8 cellular contexts compared by ENCODE assay signal in genomic region chr4:30720021-30720655, GRCh38. TPM values are rescaled to one million over a fixed set of nuclear protein-coding genes. Genes with fewer than 3 reads are reported as not detected.
A peak's percentile ranks its signal among the peaks of the same experiment; 100 is the strongest.
DNase-seq lines count a peak whose midpoint lies in the region; ATAC-seq and TF ChIP-seq lines count a peak whose summit lies in the region.

A gene with protein sequence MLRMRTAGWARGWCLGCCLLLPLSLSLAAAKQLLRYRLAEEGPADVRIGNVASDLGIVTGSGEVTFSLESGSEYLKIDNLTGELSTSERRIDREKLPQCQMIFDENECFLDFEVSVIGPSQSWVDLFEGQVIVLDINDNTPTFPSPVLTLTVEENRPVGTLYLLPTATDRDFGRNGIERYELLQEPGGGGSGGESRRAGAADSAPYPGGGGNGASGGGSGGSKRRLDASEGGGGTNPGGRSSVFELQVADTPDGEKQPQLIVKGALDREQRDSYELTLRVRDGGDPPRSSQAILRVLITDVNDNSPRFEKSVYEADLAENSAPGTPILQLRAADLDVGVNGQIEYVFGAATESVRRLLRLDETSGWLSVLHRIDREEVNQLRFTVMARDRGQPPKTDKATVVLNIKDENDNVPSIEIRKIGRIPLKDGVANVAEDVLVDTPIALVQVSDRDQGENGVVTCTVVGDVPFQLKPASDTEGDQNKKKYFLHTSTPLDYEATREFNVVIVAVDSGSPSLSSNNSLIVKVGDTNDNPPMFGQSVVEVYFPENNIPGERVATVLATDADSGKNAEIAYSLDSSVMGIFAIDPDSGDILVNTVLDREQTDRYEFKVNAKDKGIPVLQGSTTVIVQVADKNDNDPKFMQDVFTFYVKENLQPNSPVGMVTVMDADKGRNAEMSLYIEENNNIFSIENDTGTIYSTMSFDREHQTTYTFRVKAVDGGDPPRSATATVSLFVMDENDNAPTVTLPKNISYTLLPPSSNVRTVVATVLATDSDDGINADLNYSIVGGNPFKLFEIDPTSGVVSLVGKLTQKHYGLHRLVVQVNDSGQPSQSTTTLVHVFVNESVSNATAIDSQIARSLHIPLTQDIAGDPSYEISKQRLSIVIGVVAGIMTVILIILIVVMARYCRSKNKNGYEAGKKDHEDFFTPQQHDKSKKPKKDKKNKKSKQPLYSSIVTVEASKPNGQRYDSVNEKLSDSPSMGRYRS (N-terminal part only) (plus strand): TSS chr4:30720369. CDS start chr4:30721423, 1,054 bp downstream.

- no peak for TF ChIP-seq CTCF in PC-9 (conservative IDR thresholded peaks at IDR 0.05)
- TF ChIP-seq CTCF in liver (IDR thresholded peaks at IDR 0.05; ENCODE audit: low read depth, low read length, missing input control) = no peak

- peak within 1 kb of the TSS; percentile 78 for H3K27ac Mint-ChIP-seq in activated CD8-positive, alpha-beta memory T cell treated with anti-CD3 and anti-CD28 coated beads, Interleukin-2, amount 10 ng/mL, durations not matched to agents 7 days and 5 days
- H3K27ac Mint-ChIP-seq in stimulated activated naive CD8-positive, alpha-beta T cell treated with anti-CD3 and anti-CD28 coated beads, Interleukin-15, amount 100 ng/mL, for 72 hours = peak within 1 kb of the TSS; percentile 80 to 91

- intact Hi-C loops in PC-9 (cut with micrococcal nuclease; ENCODE audit: unreplicated experiment) = loop anchor here (1.0 to 2.0 kb wide), 2 partner anchors 37 to 325 kb away; no protein-coding TSS in a partner anchor

- peaks cover 17% of the 10 kb centered on the region for H3K4me1 ChIP-seq in PC-9 (replicated peaks; ENCODE audit: insufficient read depth)
- peaks cover 10% of the 10 kb centered on the region for H3K4me1 ChIP-seq in ectodermal cell (ENCODE audit: control insufficient read depth, insufficient read depth, low read length)
- peaks cover 8 to 46% (median 27%) of the 10 kb centered on the region in 4 donors for H3K4me1 ChIP-seq in liver (ENCODE audit: control insufficient read depth in 4 of 4, insufficient read depth in 4 of 4, low read length in 3 of 4)

- H4K20me1 ChIP-seq in PC-9 (ENCODE audit: insufficient read depth) = peaks cover 6% of the 10 kb centered on the region; the same call in 1 of the 2 replicates

- peaks cover 25% of the 10 kb centered on the region for H3K4me1 Mint-ChIP-seq in activated CD8-positive, alpha-beta memory T cell treated with anti-CD3 and anti-CD28 coated beads, Interleukin-2, amount 10 ng/mL, durations not matched to agents 7 days and 5 days
- H3K4me1 Mint-ChIP-seq in stimulated activated naive CD8-positive, alpha-beta T cell treated with anti-CD3 and anti-CD28 coated beads, Interleukin-15, amount 100 ng/mL, for 72 hours = peaks cover 53% of the 10 kb centered on the region

- POLR2A ChIA-PET in PC-9 (lab: Charles Lee; ENCODE audit: unreplicated experiment) = interaction anchor here (0.6 to 1.1 kb wide), 5 partner anchors 37 to 261 kb away, joined by 3 to 36 read pairs (median 5); no protein-coding TSS in a partner anchor

- peaks cover 7% of the 10 kb centered on the region for H3K36me3 Mint-ChIP-seq in activated CD8-positive, alpha-beta memory T cell treated with anti-CD3 and anti-CD28 coated beads, Interleukin-2, amount 10 ng/mL, durations not matched to agents 7 days and 5 days

- H3K9me2 ChIP-seq in PC-9 (ENCODE audit: insufficient read depth) = no peaks in the 10 kb centered on the region

- peaks cover 68% of the 10 kb centered on the region for H3K27me3 Mint-ChIP-seq in activated CD8-positive, alpha-beta memory T cell treated with anti-CD3 and anti-CD28 coated beads, Interleukin-2, amount 10 ng/mL, durations not matched to agents 7 days and 5 days
- peaks cover 68% of the 10 kb centered on the region for H3K27me3 Mint-ChIP-seq in stimulated activated naive CD8-positive, alpha-beta T cell treated with anti-CD3 and anti-CD28 coated beads, Interleukin-15, amount 100 ng/mL, for 72 hours

- peak within 1 kb of the TSS; percentile 60 for H3K27ac ChIP-seq in PC-9
- peak within 1 kb of the TSS; percentile 91 for H3K27ac ChIP-seq in ectodermal cell (ENCODE audit: insufficient read depth, low read depth, low read length, poor library complexity, severe bottlenecking)
- H3K27ac ChIP-seq in liver (ENCODE audit: low read depth in 1 of 2, low read length in 2 of 2) = peak within 1 kb of the TSS; percentile 50 to 59

- DNase-seq in activated CD8-positive, alpha-beta memory T cell treated with anti-CD3 and anti-CD28 coated beads, Interleukin-2, amount 10 ng/mL, durations not matched to agents 7 days and 5 days = no peak
- DNase-seq in activated CD8-positive, alpha-beta memory T cell treated with anti-CD3 and anti-CD28 coated beads, Interleukin-2, amount 50 U/mL, for 4 hours = no peak
- DNase-seq in PC-9 (peak; percentile 54 to 72), activated gamma-delta T cell (lab: John Stamatoyannopoulos, UW) (no peak)
- DNase-seq in stimulated activated naive CD8-positive, alpha-beta T cell treated with anti-CD3 and anti-CD28 coated beads, Interleukin-15, amount 100 ng/mL, for 72 hours = peak in 1 of 2 donors; percentile 27
- DNase-seq in stimulated activated CD4-positive, alpha-beta T cell treated with anti-CD3 and anti-CD28 coated beads, Interleukin-4, amount 100 ng/mL, for 1 hour = no peak

- 0 to 1% methylated on average over 43 of the region's 43 CpGs for WGBS in ectodermal cell, 2 experiments
- WGBS in liver = 1% methylated on average over 43 of the region's 43 CpGs

- peak within 1 kb of the TSS; percentile 94 for H2AFZ ChIP-seq in PC-9

- H3K4me3 ChIP-seq in PC-9 (peak within 1 kb of the TSS; percentile 64), ectodermal cell (ENCODE audit: insufficient read depth, low read depth, low read length) (peak within 1 kb of the TSS; percentile 48), liver (ENCODE audit: low read depth in 1 of 3, low read length in 3 of 3) (peak within 1 kb of the TSS; percentile 26 to 55 (median 51))

- peak within 1 kb of the TSS; percentile 99 for H3K4me2 ChIP-seq in PC-9

- no peaks in the 10 kb centered on the region for H3K9me3 Mint-ChIP-seq in activated CD8-positive, alpha-beta memory T cell treated with anti-CD3 and anti-CD28 coated beads, Interleukin-2, amount 10 ng/mL, durations not matched to agents 7 days and 5 days (ENCODE audit: low read depth)
- no peaks in the 10 kb centered on the region for H3K9me3 Mint-ChIP-seq in stimulated activated naive CD8-positive, alpha-beta T cell treated with anti-CD3 and anti-CD28 coated beads, Interleukin-15, amount 100 ng/mL, for 72 hours

- no peak for TF ChIP-seq RAD21 in liver (IDR thresholded peaks at IDR 0.05)

- BruUV-seq in PC-9 (replicated peaks; lab: Mats Ljungman, UMichigan) = no TSS peak

- H3K36me3 ChIP-seq in PC-9 (ENCODE audit: low read depth) (no peaks in the 10 kb centered on the region), ectodermal cell (ENCODE audit: control insufficient read depth, insufficient read depth, low read length) (no peaks in the 10 kb centered on the region), liver (ENCODE audit: control insufficient read depth in 4 of 4, insufficient read depth in 3 of 4, low read depth in 1 of 4, low read length in 3 of 4) (no peaks in the 10 kb centered on the region)

- no peak for ATAC-seq in activated CD8-positive, alpha-beta memory T cell treated with anti-CD3 and anti-CD28 coated beads, Interleukin-2, amount 10 ng/mL, durations not matched to agents 7 days and 5 days
- ATAC-seq in stimulated activated naive CD8-positive, alpha-beta T cell treated with anti-CD3 and anti-CD28 coated beads, Interleukin-15, amount 100 ng/mL, for 72 hours = peak; percentile 42

- peaks cover 14% of the 10 kb centered on the region for H3F3A ChIP-seq in PC-9 (ENCODE audit: insufficient read depth, low read depth)

- CTCF ChIA-PET in activated CD8-positive, alpha-beta memory T cell treated with anti-CD3 and anti-CD28 coated beads, Interleukin-2, amount 10 ng/mL, durations not matched to agents 7 days and 5 days (lab: Charles Lee) = no interaction called here
- CTCF ChIA-PET in PC-9 (lab: Charles Lee) = interaction anchor here (0.8 kb wide), 1 partner anchor 325 kb away, joined by 4 read pairs; no protein-coding TSS in a partner anchor

- H3K27me3 ChIP-seq in PC-9 (ENCODE audit: insufficient read depth, low read depth) (no peaks in the 10 kb centered on the region), ectodermal cell (ENCODE audit: control insufficient read depth, insufficient read depth, low read length, poor library complexity, severe bottlenecking) (peaks cover 47% of the 10 kb centered on the region), liver (ENCODE audit: control insufficient read depth in 4 of 4, insufficient read depth in 4 of 4, low read length in 3 of 4) (peaks cover 0 to 14% (median 7%) of the 10 kb centered on the region in 4 donors)

- peak within 1 kb of the TSS; percentile 40 for H3K4me3 Mint-ChIP-seq in activated CD8-positive, alpha-beta memory T cell treated with anti-CD3 and anti-CD28 coated beads, Interleukin-2, amount 10 ng/mL, durations not matched to agents 7 days and 5 days
- peak within 1 kb of the TSS; percentile 66 to 85 for H3K4me3 Mint-ChIP-seq in stimulated activated naive CD8-positive, alpha-beta T cell treated with anti-CD3 and anti-CD28 coated beads, Interleukin-15, amount 100 ng/mL, for 72 hours

- no peak within 1 kb of the TSS for H3K9ac ChIP-seq in liver (ENCODE audit: low read depth in 1 of 2, low read length in 2 of 2)

- peaks cover 44% of the 10 kb centered on the region for H3K79me2 ChIP-seq in PC-9 (ENCODE audit: low read depth)

- H3K9me3 ChIP-seq in PC-9 (ENCODE audit: insufficient read depth, low read depth) (no peaks in the 10 kb centered on the region), ectodermal cell (ENCODE audit: control insufficient read depth, low read length) (no peaks in the 10 kb centered on the region), liver (ENCODE audit: control insufficient read depth in 4 of 4, low read length in 3 of 4) (peaks cover 0 to 2% (median 0%) of the 10 kb centered on the region in 4 donors)

TF ChIP-seq in liver, 16 proteins besides CTCF, POLR2A, EP300 and RAD21:
- TF ChIP-seq FOXA1 (IDR thresholded peaks at IDR 0.05) (no peak), TAF1 (conservative IDR thresholded peaks at IDR 0.05) (no peak), MAX (IDR thresholded peaks at IDR 0.05) (no peak), NR2F2 (IDR thresholded peaks at IDR 0.05) (peak; percentile 29)
- TF ChIP-seq, protein P1, sequence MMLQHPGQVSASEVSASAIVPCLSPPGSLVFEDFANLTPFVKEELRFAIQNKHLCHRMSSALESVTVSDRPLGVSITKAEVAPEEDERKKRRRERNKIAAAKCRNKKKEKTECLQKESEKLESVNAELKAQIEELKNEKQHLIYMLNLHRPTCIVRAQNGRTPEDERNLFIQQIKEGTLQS (IDR thresholded peaks at IDR 0.05) = no peak

RNA-seq across cellular contexts. Expression of the gene that starts here (rescaled TPM):
- total RNA-seq in activated CD8-positive, alpha-beta memory T cell treated with anti-CD3 and anti-CD28 coated beads, Interleukin-2, amount 10 ng/mL, durations not matched to agents 7 days and 5 days = not detected
- total RNA-seq in PC-9 (2021) (28.6 and 32.4 TPM in 2 replicates), liver (1 to 10 TPM; 1.3 to 3.0 TPM)
- 14.6 TPM for polyA plus RNA-seq in ectodermal cell (2013, experiment 1 of 4)
- 12.1 TPM for polyA plus RNA-seq in ectodermal cell (2013, experiment 2 of 4)
- 11.7 TPM for polyA plus RNA-seq in ectodermal cell (2013, experiment 3 of 4)
- polyA plus RNA-seq in ectodermal cell (2013, experiment 4 of 4) = 13.4 TPM
- under 1 TPM; 0.32 to 0.61 TPM for polyA plus RNA-seq in liver

Comparison
In these comparisons a context has a peak if more than half of its experiments do, and no peak if none do; other contexts are left out.
1. DNase-seq: peak in PC-9 (2 of 2); none in activated CD8-positive, alpha-beta memory T cell treated with anti-CD3 and anti-CD28 coated beads, Interleukin-2, amount 10 ng/mL, durations not matched to agents 7 days and 5 days (single experiment), activated CD8-positive, alpha-beta memory T cell treated with anti-CD3 and anti-CD28 coated beads, Interleukin-2, amount 50 U/mL, for 4 hours (single experiment), stimulated activated CD4-positive, alpha-beta T cell treated with anti-CD3 and anti-CD28 coated beads, Interleukin-4, amount 100 ng/mL, for 1 hour (single experiment) and activated gamma-delta T cell (single experiment).
2. Peak in every context shown above with its lines, with median percentiles within 50 percentile points of each other: H3K27ac ChIP-seq and H3K4me3 ChIP-seq.